ENCODE assay signal across 20 cellular contexts in the genomic region with DNA sequence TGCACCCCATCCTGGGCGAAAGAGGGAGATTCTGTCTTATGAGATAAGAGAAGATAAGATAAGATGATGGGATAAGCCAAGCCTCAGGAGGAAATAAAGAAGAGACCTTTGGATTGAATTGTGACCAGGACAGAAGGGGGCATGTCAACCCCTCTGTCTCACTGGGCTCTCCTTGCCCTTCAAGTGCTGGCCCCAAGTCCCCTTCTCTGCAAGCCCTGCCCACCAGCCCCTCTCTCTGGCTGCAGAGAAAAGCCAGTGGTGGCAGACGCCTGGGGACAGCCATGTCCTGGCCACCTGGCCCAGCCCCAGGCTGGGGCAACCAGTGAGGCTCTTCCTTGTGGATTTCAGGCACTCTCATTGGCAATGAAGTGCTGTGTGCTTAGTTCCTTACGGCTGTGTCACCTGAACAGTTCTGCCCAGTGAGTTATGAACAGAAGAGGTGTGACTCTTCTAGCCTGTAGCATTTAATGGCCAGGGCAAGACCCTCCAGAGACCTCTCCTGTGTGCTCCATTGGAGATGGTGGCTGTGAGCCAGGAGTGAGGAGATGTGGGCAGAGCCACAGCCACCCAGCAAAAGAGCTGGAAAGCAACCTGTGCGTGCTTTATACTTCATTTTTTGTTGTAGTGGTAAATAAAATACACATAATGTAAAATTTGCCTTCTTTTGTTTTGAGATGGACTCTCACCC.
"Had no signal": no experiment of that assay in that cellular context is flagged by ENCODE, and none has a peak within 500 bp of the region (broad histone marks: within the 10 kb centered on the region; RNA-seq: fewer than 3 reads in every experiment).

No MANE protein-coding gene starts in this region.

- H3K4me3 ChIP-seq: gastroesophageal sphincter, heart left ventricle, lung, ovary, thoracic aorta, upper lobe of left lung had no signal

- DNase-seq: activated CD4-positive, alpha-beta memory T cell treated with anti-CD3 and anti-CD28 coated beads, Interleukin-2, amount 10 ng/mL, durations not matched to agents 7 days and 5 days; activated CD4-positive, alpha-beta T cell treated with anti-CD3 and anti-CD28 coated beads, Interleukin-2, amount 10 ng/mL, durations not matched to agents 24 days and 14 days; activated CD8-positive, alpha-beta memory T cell treated with anti-CD3 and anti-CD28 coated beads, Interleukin-2, amount 10 ng/mL, durations not matched to agents 7 days and 5 days; aorta; effector memory CD4-positive, alpha-beta T cell; heart left ventricle; islet precursor cell; left cardiac atrium; naive thymus-derived CD8-positive, alpha-beta T cell; ovary; right cardiac atrium; stimulated activated CD4-positive, alpha-beta T cell treated with anti-CD3 and anti-CD28 coated beads, Interleukin-4, amount 100 ng/mL, for 24 hours; stimulated activated naive CD4-positive, alpha-beta T cell treated with Interleukin-2 at 50 U/mL for 16 hours had no signal

- H3K27me3 ChIP-seq: gastroesophageal sphincter, heart left ventricle, ovary, upper lobe of left lung had no signal

- H3K9me3 ChIP-seq: gastroesophageal sphincter, ovary had no signal

- H3K36me3 ChIP-seq: gastroesophageal sphincter, heart left ventricle, ovary, thoracic aorta, upper lobe of left lung had no signal

- ATAC-seq: activated CD4-positive, CD25-positive, alpha-beta regulatory T cell treated with anti-CD3 and anti-CD28 coated beads, Interleukin-2, amount 50 U/mL, for 24 hours; activated CD8-positive, alpha-beta memory T cell treated with anti-CD3 and anti-CD28 coated beads, Interleukin-2, amount 10 ng/mL, durations not matched to agents 7 days and 5 days; activated naive CD4-positive, alpha-beta T cell treated with anti-CD3 and anti-CD28 coated beads, Interleukin-2, amount 50 U/mL, for 72 hours; gastroesophageal sphincter; heart left ventricle; left cardiac atrium; naive thymus-derived CD8-positive, alpha-beta T cell; right cardiac atrium had no signal

- H3K27ac ChIP-seq: gastroesophageal sphincter, heart left ventricle, ovary, thoracic aorta, VCaP had no signal
